ENCODE assay signal across 18 cellular contexts in the genomic region with DNA sequence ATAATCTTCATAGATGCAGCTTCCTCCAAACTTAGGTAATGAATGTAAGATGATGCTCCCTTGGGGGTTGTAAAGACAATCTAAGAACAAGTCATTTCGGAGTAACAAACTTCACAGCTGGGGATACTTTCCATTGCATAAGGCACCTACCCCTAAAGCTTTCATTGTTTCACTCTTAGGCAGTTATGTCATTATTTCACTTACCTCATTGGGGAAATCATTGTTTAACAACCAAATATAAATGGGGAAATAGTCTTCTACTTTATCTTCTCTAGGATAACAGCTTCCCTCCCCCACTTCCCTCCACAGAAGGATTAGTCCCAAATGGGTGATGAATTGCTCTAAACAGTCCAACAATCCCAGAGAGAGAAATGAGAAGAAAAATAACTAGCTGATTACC.
"Had no signal": no experiment of that assay in that cellular context is flagged by ENCODE, and none has a peak within 500 bp of the region (broad histone marks: within the 10 kb centered on the region; RNA-seq: fewer than 3 reads in every experiment).

No MANE protein-coding gene starts in this region.

- H3K4me2 ChIP-seq: smooth muscle cell had no signal

- H3K36me3 ChIP-seq: gastroesophageal sphincter, heart left ventricle, neutrophil, pancreas, stomach had no signal

- H3K27me3 ChIP-seq: gastroesophageal sphincter, heart left ventricle, neutrophil, pancreas, stomach, testis had no signal

- H3K27ac ChIP-seq: gastroesophageal sphincter, neutrophil, pancreas, testis had no signal

- H3K9me3 Mint-ChIP-seq: WTC11 had no signal

- H3K27me3 Mint-ChIP-seq: activated CD4-positive, alpha-beta memory T cell treated with anti-CD3 and anti-CD28 coated beads for 36 hours; activated CD4-positive, alpha-beta T cell treated with anti-CD3 and anti-CD28 coated beads for 36 hours; activated naive CD8-positive, alpha-beta T cell; naive thymus-derived CD8-positive, alpha-beta T cell had no signal

- H3K4me3 ChIP-seq: gastroesophageal sphincter, heart left ventricle, pancreas, smooth muscle cell, stomach, testis had no signal

- H3K27ac Mint-ChIP-seq: activated CD4-positive, alpha-beta memory T cell treated with anti-CD3 and anti-CD28 coated beads for 36 hours; activated CD4-positive, alpha-beta T cell treated with anti-CD3 and anti-CD28 coated beads for 36 hours; activated naive CD8-positive, alpha-beta T cell; naive thymus-derived CD8-positive, alpha-beta T cell; stimulated activated effector memory CD8-positive, alpha-beta T cell treated with anti-CD3 and anti-CD28 coated beads, Interleukin-12 subunit alpha, Interleukin-12 subunit beta, amount 100 ng/mL, for 72 hours; T-helper 2 cell treated with Interferon-gamma antibody and Interleukin-4, amounts not matched to agents 5 μg/mL and 100 μg/mL, for 36 hours; type B pancreatic cell; WTC11 had no signal

- H3K9me3 ChIP-seq: gastroesophageal sphincter, heart left ventricle, neutrophil, pancreas, stomach, testis had no signal

- H3K36me3 Mint-ChIP-seq: activated CD4-positive, alpha-beta memory T cell treated with anti-CD3 and anti-CD28 coated beads for 36 hours; activated naive CD8-positive, alpha-beta T cell; naive thymus-derived CD8-positive, alpha-beta T cell; stimulated activated effector memory CD8-positive, alpha-beta T cell treated with anti-CD3 and anti-CD28 coated beads, Interleukin-12 subunit alpha, Interleukin-12 subunit beta, amount 100 ng/mL, for 72 hours; type B pancreatic cell; WTC11 had no signal

- ATAC-seq: activated CD4-positive, alpha-beta T cell treated with anti-CD3 and anti-CD28 coated beads for 36 hours; gastroesophageal sphincter; naive thymus-derived CD8-positive, alpha-beta T cell; stimulated activated effector memory CD8-positive, alpha-beta T cell treated with anti-CD3 and anti-CD28 coated beads, Interleukin-12 subunit alpha, Interleukin-12 subunit beta, amount 100 ng/mL, for 72 hours; WTC11 had no signal

- H3K4me3 Mint-ChIP-seq: activated CD4-positive, alpha-beta memory T cell treated with anti-CD3 and anti-CD28 coated beads for 36 hours; activated CD4-positive, alpha-beta T cell treated with anti-CD3 and anti-CD28 coated beads for 36 hours; activated naive CD8-positive, alpha-beta T cell; naive thymus-derived CD8-positive, alpha-beta T cell; stimulated activated effector memory CD8-positive, alpha-beta T cell treated with anti-CD3 and anti-CD28 coated beads, Interleukin-12 subunit alpha, Interleukin-12 subunit beta, amount 100 ng/mL, for 72 hours; T-helper 2 cell treated with Interferon-gamma antibody and Interleukin-4, amounts not matched to agents 5 μg/mL and 100 μg/mL, for 36 hours; WTC11 had no signal

- H3K4me1 ChIP-seq: testis had no signal

- DNase-seq: activated CD4-positive, alpha-beta memory T cell treated with anti-CD3 and anti-CD28 coated beads for 36 hours; activated CD4-positive, alpha-beta T cell treated with anti-CD3 and anti-CD28 coated beads for 36 hours; heart left ventricle; kidney glomerular epithelial cell; mesenchymal stem cell; naive thymus-derived CD8-positive, alpha-beta T cell; pancreas; stimulated activated CD4-positive, alpha-beta T cell treated with anti-CD3 and anti-CD28 coated beads, Interleukin-4, amount 100 ng/mL, for 24 hours; stomach; testis had no signal

- H3K4me1 Mint-ChIP-seq: activated CD4-positive, alpha-beta T cell treated with anti-CD3 and anti-CD28 coated beads for 36 hours; naive thymus-derived CD8-positive, alpha-beta T cell; stimulated activated effector memory CD8-positive, alpha-beta T cell treated with anti-CD3 and anti-CD28 coated beads, Interleukin-12 subunit alpha, Interleukin-12 subunit beta, amount 100 ng/mL, for 72 hours had no signal
